In the genomic region with DNA sequence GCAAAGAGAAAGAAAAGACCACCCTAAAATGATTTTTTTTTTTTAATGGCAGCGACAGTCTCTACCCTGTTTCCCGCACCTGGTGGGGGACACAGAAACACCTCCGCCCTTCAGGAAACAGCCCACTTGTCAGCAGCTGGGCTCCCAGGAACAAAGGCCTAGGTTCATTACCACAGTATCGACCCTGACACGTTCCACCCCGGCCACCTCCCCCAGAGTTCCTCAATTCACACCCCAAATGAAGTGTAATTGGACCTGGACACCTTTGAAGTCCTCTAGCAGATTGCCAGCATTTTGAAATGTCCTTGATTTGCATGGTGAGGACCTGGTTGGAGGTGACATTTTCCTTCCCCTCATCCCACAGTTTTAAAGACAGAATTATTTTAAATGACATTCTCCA, we compare ENCODE assay signal across 20 cellular contexts.
A peak's percentile ranks its signal among the peaks of the same experiment; 100 is the strongest.
DNase-seq lines count a peak whose midpoint lies in the region; ATAC-seq, FAIRE-seq and TF ChIP-seq lines count a peak whose summit lies in the region.
"Had no signal": no experiment of that assay in that cellular context is flagged by ENCODE, and none has a peak within 500 bp of the region (broad histone marks: within the 10 kb centered on the region; RNA-seq: fewer than 3 reads in every experiment).

No MANE protein-coding gene starts in this region.

- in situ Hi-C loops in HepG2 (cut with HindIII; ENCODE audit: extremely low pct_ligation_motif_present, low pct_unique_long_range_greater_than_20kb) = loop anchor here (25.0 kb wide), 1 partner anchor 335 kb away; no protein-coding TSS in a partner anchor

- DNase-seq in NB4 (ENCODE audit: low read depth) (peak; percentile 21), dermis blood vessel endothelial cell (peak; percentile 0), nephron progenitor cell (no peak), HepG2 (ENCODE audit: low spot score) (no peak), NCI-H1048 (lab: John Stamatoyannopoulos, UW) (no peak)
- DNase-seq in NK-92 treated with Interleukin-12 subunit alpha and Interleukin-12 subunit beta, amount 100 ng/mL, for 24 hours (lab: John Stamatoyannopoulos, UW) = no peak
- DNase-seq in stimulated activated naive B cell treated with anti-CD40 and anti-IgM and Interleukin-4, amounts not matched to agents 10 μg/mL and 1 μg/mL and 100 μg/mL, for 72 hours = no peak
- DNase-seq: CD8-positive, alpha-beta memory T cell; DMS53; NCI-H1105; NCI-H1694 treated with DMSO at 0.1 percent for 48 hours; NCI-H2171; NCI-H526 treated with DMSO at 0.1 percent for 48 hours; T-cell had no signal

- peaks cover 45 to 64% (median 52%) of the 10 kb centered on the region in 10 experiments for H3K4me1 ChIP-seq in BLaER1 treated with 17β-estradiol and CSF1 and Interleukin-3, amounts not matched to agents 10 nM and 100 nM
- H3K4me1 ChIP-seq in HepG2 (ENCODE audit: insufficient read depth, low read length) = 0 out of 2 replicates have a peak, but pooled peaks cover 1% of the 10 kb centered on the region

- no peaks in the 10 kb centered on the region for H3K36me3 Mint-ChIP-seq in nephron progenitor cell (ENCODE audit: low read depth)
- H3K36me3 Mint-ChIP-seq in stimulated activated naive B cell treated with anti-CD40 and anti-IgM and Interleukin-4, amounts not matched to agents 10 μg/mL and 1 μg/mL and 100 μg/mL, for 72 hours = peaks cover 0 to 3% of the 10 kb centered on the region in 2 donors
- H3K36me3 Mint-ChIP-seq: CD8-positive, alpha-beta memory T cell; T-cell had no signal

- no peak overlapping the region for H2AFZ ChIP-seq in HepG2 (ENCODE audit: low read length)

- no peaks in the 10 kb centered on the region for H4K20me1 ChIP-seq in BLaER1 treated with 17β-estradiol and CSF1 and Interleukin-3, amounts not matched to agents 10 nM and 100 nM
- no peaks in the 10 kb centered on the region for H4K20me1 ChIP-seq in HepG2 (ENCODE audit: insufficient read depth, low read length)

- intact Hi-C loops in HepG2 (cut with micrococcal nuclease; ENCODE audit: unreplicated experiment) = no loop called here

- H3K27me3 ChIP-seq in BLaER1 treated with 17β-estradiol and CSF1 and Interleukin-3, amounts not matched to agents 10 nM and 100 nM = no peaks in the 10 kb centered on the region
- H3K27me3 ChIP-seq in HepG2 (ENCODE audit: control insufficient read depth in 1 of 2, insufficient read depth in 2 of 2, low read length in 2 of 2) = no peaks in the 10 kb centered on the region; a peak in 1 of 5 replicates

- no peak for ATAC-seq in HepG2
- ATAC-seq in stimulated activated naive B cell treated with anti-CD40 and anti-IgM and Interleukin-4, amounts not matched to agents 10 μg/mL and 1 μg/mL and 100 μg/mL, for 72 hours (replicated peaks) = no peak
- ATAC-seq: T-cell had no signal

- BruUV-seq in HepG2 (replicated peaks; lab: Mats Ljungman, UMichigan) = no TSS peak

- no peaks in the 10 kb centered on the region for H3K79me2 ChIP-seq in HepG2 (ENCODE audit: insufficient read depth, low read length)

- peaks cover 48% of the 10 kb centered on the region for H3K9me3 Mint-ChIP-seq in nephron progenitor cell
- no peaks in the 10 kb centered on the region for H3K9me3 Mint-ChIP-seq in stimulated activated naive B cell treated with anti-CD40 and anti-IgM and Interleukin-4, amounts not matched to agents 10 μg/mL and 1 μg/mL and 100 μg/mL, for 72 hours

- H3K4me1 Mint-ChIP-seq in nephron progenitor cell = peaks cover 19% of the 10 kb centered on the region
- H3K4me1 Mint-ChIP-seq in stimulated activated naive B cell treated with anti-CD40 and anti-IgM and Interleukin-4, amounts not matched to agents 10 μg/mL and 1 μg/mL and 100 μg/mL, for 72 hours = peaks cover 1 to 15% of the 10 kb centered on the region in 2 donors

- H3K27ac ChIP-seq in BLaER1 treated with 17β-estradiol and CSF1 and Interleukin-3, amounts not matched to agents 10 nM and 100 nM = peak overlapping the region; percentile 28 to 82 (median 64); a peak in 19 of 22 replicates
- H3K27ac ChIP-seq in HepG2 (ENCODE audit: extremely low read length, insufficient read depth, low read length) = no peak overlapping the region
- H3K27ac ChIP-seq: KMS-11 had no signal

- no peaks in the 10 kb centered on the region for H3K36me3 ChIP-seq in BLaER1 treated with 17β-estradiol and CSF1 and Interleukin-3, amounts not matched to agents 10 nM and 100 nM
- H3K36me3 ChIP-seq in HepG2 (replicated peaks in 1 of 2; ENCODE audit: control insufficient read depth in 1 of 2, insufficient read depth in 2 of 2, low read length in 2 of 2) = no peaks in the 10 kb centered on the region

- TF ChIP-seq EP300 in HepG2 (IDR thresholded peaks at IDR 0.05; ENCODE audit: low read depth in 2 of 2, low read length in 2 of 2) (no peak), HepG2 (CRISPR knock-in tag; IDR thresholded peaks at IDR 0.05; ENCODE audit: borderline replicate concordance) (no peak)

- no peak for TF ChIP-seq RAD21 in HepG2 (CRISPR knock-in tag; IDR thresholded peaks at IDR 0.05)

- TF ChIP-seq POLR2A in NB4 (IDR thresholded peaks at IDR 0.05; ENCODE audit: extremely low read depth, insufficient read length) (no peak), HepG2 (IDR thresholded peaks at IDR 0.05; ENCODE audit: insufficient read depth in 1 of 2, low read depth in 2 of 2, low read length in 2 of 2) (no peak)

- POLR2A ChIA-PET in HepG2 (lab: Yijun Ruan, JAX) = no interaction called here

- no peak for TF ChIP-seq CTCF in NB4 (IDR thresholded peaks at IDR 0.05; ENCODE audit: low read depth, low read length)
- TF ChIP-seq CTCF in nephron progenitor cell (IDR thresholded peaks at IDR 0.05) = no peak
- no peak for TF ChIP-seq CTCF in HepG2 (CRISPR knock-in tag; IDR thresholded peaks at IDR 0.05)

- H3K4me3 Mint-ChIP-seq in nephron progenitor cell = peak overlapping the region; percentile 50
- no peak overlapping the region for H3K4me3 Mint-ChIP-seq in stimulated activated naive B cell treated with anti-CD40 and anti-IgM and Interleukin-4, amounts not matched to agents 10 μg/mL and 1 μg/mL and 100 μg/mL, for 72 hours
- H3K4me3 Mint-ChIP-seq: CD8-positive, alpha-beta memory T cell; T-cell had no signal

- H3K4me2 ChIP-seq in BLaER1 treated with 17β-estradiol and CSF1 and Interleukin-3, amounts not matched to agents 10 nM and 100 nM = peak overlapping the region; percentile 36 to 73 (median 61)
- H3K4me2 ChIP-seq in HepG2 (ENCODE audit: low read depth, low read length) = no peak overlapping the region
- H3K4me2 ChIP-seq: KMS-11, SK-N-SH had no signal

- peak overlapping the region in 6 of 11 experiments; percentile 19 to 64 (median 45); a peak in 11 of 22 replicates for H3K9ac ChIP-seq in BLaER1 treated with 17β-estradiol and CSF1 and Interleukin-3, amounts not matched to agents 10 nM and 100 nM
- H3K9ac ChIP-seq in HepG2 (ENCODE audit: insufficient read depth, low read depth, low read length) = no peak overlapping the region
- H3K9ac ChIP-seq: KMS-11, SK-N-SH had no signal

- CTCF ChIA-PET in HepG2 (lab: Yijun Ruan, JAX; ENCODE audit: low intra/inter-chr PET ratio, low total read pairs) = no interaction called here

- peaks cover 22 to 48% (median 31%) of the 10 kb centered on the region in 11 experiments for H3K9me3 ChIP-seq in BLaER1 treated with 17β-estradiol and CSF1 and Interleukin-3, amounts not matched to agents 10 nM and 100 nM (replicated peaks in 1 of 11)
- H3K9me3 ChIP-seq in HepG2 (ENCODE audit: low read length) = no peaks in the 10 kb centered on the region
- H3K9me3 ChIP-seq: SK-N-SH had no signal

- 49% methylated on average over 3 of the region's 6 CpGs for WGBS in HepG2 (ENCODE audit: low lambda C conversion rate)

- H3K27ac Mint-ChIP-seq in nephron progenitor cell = no peak overlapping the region
- H3K27ac Mint-ChIP-seq in stimulated activated naive B cell treated with anti-CD40 and anti-IgM and Interleukin-4, amounts not matched to agents 10 μg/mL and 1 μg/mL and 100 μg/mL, for 72 hours = no peak overlapping the region
- H3K27ac Mint-ChIP-seq: CD8-positive, alpha-beta memory T cell; T-cell had no signal

- H3K27me3 Mint-ChIP-seq in nephron progenitor cell (ENCODE audit: low read depth, poor library complexity) = peaks cover 40% of the 10 kb centered on the region
- H3K27me3 Mint-ChIP-seq in stimulated activated naive B cell treated with anti-CD40 and anti-IgM and Interleukin-4, amounts not matched to agents 10 μg/mL and 1 μg/mL and 100 μg/mL, for 72 hours = peaks cover 4 to 6% of the 10 kb centered on the region in 2 donors

- no peak overlapping the region for H3K4me3 ChIP-seq in BLaER1 treated with 17β-estradiol and CSF1 and Interleukin-3, amounts not matched to agents 10 nM and 100 nM
- H3K4me3 ChIP-seq in NB4 (ENCODE audit: low read depth, low read length) = no peak overlapping the region
- no peak overlapping the region for H3K4me3 ChIP-seq in HepG2 (replicated peaks in 1 of 3; ENCODE audit: insufficient read depth in 1 of 3, low read depth in 2 of 3, low read length in 3 of 3)

- no peak for FAIRE-seq in HepG2 (lab: Jason Lieb, UNC)
- FAIRE-seq: GM12892, GM18507, H1 had no signal

TF ChIP-seq in HepG2, 621 proteins besides CTCF, POLR2A, EP300 and RAD21 (continues in another document):
- TF ChIP-seq LCORL (IDR thresholded peaks at IDR 0.05) = no peak
- TF ChIP-seq LCORL (CRISPR knock-in tag; IDR thresholded peaks at IDR 0.05) = no peak
- no peak for TF ChIP-seq ZNF101 (CRISPR knock-in tag; IDR thresholded peaks at IDR 0.05; ENCODE audit: borderline replicate concordance, low read depth)
- TF ChIP-seq, protein P1, sequence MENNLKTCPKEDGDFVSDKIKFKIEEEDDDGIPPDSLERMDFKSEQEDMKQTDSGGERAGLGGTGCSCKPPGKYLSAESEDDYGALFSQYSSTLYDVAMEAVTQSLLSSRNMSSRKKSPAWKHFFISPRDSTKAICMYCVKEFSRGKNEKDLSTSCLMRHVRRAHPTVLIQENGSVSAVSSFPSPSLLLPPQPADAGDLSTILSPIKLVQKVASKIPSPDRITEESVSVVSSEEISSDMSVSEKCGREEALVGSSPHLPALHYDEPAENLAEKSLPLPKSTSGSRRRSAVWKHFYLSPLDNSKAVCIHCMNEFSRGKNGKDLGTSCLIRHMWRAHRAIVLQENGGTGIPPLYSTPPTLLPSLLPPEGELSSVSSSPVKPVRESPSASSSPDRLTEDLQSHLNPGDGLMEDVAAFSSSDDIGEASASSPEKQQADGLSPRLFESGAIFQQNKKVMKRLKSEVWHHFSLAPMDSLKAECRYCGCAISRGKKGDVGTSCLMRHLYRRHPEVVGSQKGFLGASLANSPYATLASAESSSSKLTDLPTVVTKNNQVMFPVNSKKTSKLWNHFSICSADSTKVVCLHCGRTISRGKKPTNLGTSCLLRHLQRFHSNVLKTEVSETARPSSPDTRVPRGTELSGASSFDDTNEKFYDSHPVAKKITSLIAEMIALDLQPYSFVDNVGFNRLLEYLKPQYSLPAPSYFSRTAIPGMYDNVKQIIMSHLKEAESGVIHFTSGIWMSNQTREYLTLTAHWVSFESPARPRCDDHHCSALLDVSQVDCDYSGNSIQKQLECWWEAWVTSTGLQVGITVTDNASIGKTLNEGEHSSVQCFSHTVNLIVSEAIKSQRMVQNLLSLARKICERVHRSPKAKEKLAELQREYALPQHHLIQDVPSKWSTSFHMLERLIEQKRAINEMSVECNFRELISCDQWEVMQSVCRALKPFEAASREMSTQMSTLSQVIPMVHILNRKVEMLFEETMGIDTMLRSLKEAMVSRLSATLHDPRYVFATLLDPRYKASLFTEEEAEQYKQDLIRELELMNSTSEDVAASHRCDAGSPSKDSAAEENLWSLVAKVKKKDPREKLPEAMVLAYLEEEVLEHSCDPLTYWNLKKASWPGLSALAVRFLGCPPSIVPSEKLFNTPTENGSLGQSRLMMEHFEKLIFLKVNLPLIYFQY (CRISPR knock-in tag; IDR thresholded peaks at IDR 0.05; ENCODE audit: borderline replicate concordance) = no peak

Comparison
In these comparisons a context has a peak if more than half of its experiments do, and no peak if none do; other contexts are left out.
1. DNase-seq: peak in NB4 (single experiment) and dermis blood vessel endothelial cell (single experiment); none in nephron progenitor cell (single experiment), NK-92 treated with Interleukin-12 subunit alpha and Interleukin-12 subunit beta, amount 100 ng/mL, for 24 hours (single experiment), HepG2 (single experiment), stimulated activated naive B cell treated with anti-CD40 and anti-IgM and Interleukin-4, amounts not matched to agents 10 μg/mL and 1 μg/mL and 100 μg/mL, for 72 hours (single experiment) and NCI-H1048 (single experiment).